Comparison of ENCODE assay signal across 25 cellular contexts in the genomic region with DNA sequence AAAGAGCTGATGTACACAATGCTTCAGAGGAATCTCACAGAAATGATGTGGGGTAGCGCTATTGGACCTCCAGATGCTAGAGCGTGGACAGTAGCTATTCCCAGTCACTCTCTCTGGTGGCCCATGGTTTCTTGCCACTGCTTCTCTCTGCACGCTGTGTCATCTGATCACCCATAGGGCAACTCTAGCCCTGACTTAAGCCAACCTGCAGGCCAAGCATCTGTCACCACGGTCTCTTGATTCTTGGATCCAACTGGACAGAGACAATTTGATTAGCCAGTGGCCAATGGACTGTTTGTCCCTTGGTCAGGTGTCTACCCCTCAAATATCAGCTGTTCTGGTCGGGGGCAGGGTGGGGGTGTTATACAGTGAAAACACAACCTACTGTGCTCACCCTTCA.
"Had no signal": no experiment of that assay in that cellular context is flagged by ENCODE, and none has a peak within 500 bp of the region (broad histone marks: within the 10 kb centered on the region; RNA-seq: fewer than 3 reads in every experiment).

No MANE protein-coding gene starts in this region.

- H3K27me3 ChIP-seq: adrenal gland had no signal

- H3K4me3 Mint-ChIP-seq: activated CD4-positive, alpha-beta memory T cell treated with anti-CD3 and anti-CD28 coated beads for 36 hours; activated CD4-positive, alpha-beta T cell treated with anti-CD3 and anti-CD28 coated beads, Interleukin-2, amount 10 ng/mL, durations not matched to agents 7 days and 5 days; activated naive CD4-positive, alpha-beta T cell treated with anti-CD3 and anti-CD28 coated beads for 36 hours; activated naive CD8-positive, alpha-beta T cell treated with anti-CD3 and anti-CD28 coated beads, Interleukin-2, amount 10 ng/mL, durations not matched to agents 7 days and 5 days; activated T-cell treated with anti-CD3 and anti-CD28 coated beads, Interleukin-2, amount 50 U/mL, for 4 hours had no signal

- H3K4me3 ChIP-seq: adrenal gland, SK-N-MC had no signal

- H3K9me3 ChIP-seq: adrenal gland had no signal

- FAIRE-seq: bronchial epithelial cell had no signal

- H3K27ac Mint-ChIP-seq: activated CD4-positive, alpha-beta memory T cell treated with anti-CD3 and anti-CD28 coated beads for 36 hours; activated CD4-positive, alpha-beta T cell treated with anti-CD3 and anti-CD28 coated beads, Interleukin-2, amount 10 ng/mL, durations not matched to agents 7 days and 5 days; activated naive CD4-positive, alpha-beta T cell treated with anti-CD3 and anti-CD28 coated beads for 36 hours had no signal

- H3K9me3 Mint-ChIP-seq: activated CD4-positive, alpha-beta memory T cell treated with anti-CD3 and anti-CD28 coated beads for 36 hours; activated CD4-positive, alpha-beta T cell treated with anti-CD3 and anti-CD28 coated beads, Interleukin-2, amount 10 ng/mL, durations not matched to agents 7 days and 5 days; activated naive CD4-positive, alpha-beta T cell treated with anti-CD3 and anti-CD28 coated beads for 36 hours; activated naive CD8-positive, alpha-beta T cell treated with anti-CD3 and anti-CD28 coated beads, Interleukin-2, amount 10 ng/mL, durations not matched to agents 7 days and 5 days; activated T-cell treated with anti-CD3 and anti-CD28 coated beads, Interleukin-2, amount 50 U/mL, for 4 hours had no signal

- H3K4me1 ChIP-seq: adrenal gland had no signal

- ATAC-seq: activated T-cell treated with anti-CD3 and anti-CD28 coated beads, Interleukin-2, amount 50 U/mL, for 4 hours had no signal

- H3K27ac ChIP-seq: adrenal gland, SK-N-MC, VCaP had no signal

- H3K36me3 ChIP-seq: adrenal gland had no signal

- H3K27me3 Mint-ChIP-seq: activated CD4-positive, alpha-beta memory T cell treated with anti-CD3 and anti-CD28 coated beads for 36 hours; activated CD4-positive, alpha-beta T cell treated with anti-CD3 and anti-CD28 coated beads, Interleukin-2, amount 10 ng/mL, durations not matched to agents 7 days and 5 days; activated naive CD8-positive, alpha-beta T cell treated with anti-CD3 and anti-CD28 coated beads, Interleukin-2, amount 10 ng/mL, durations not matched to agents 7 days and 5 days had no signal

- DNase-seq: activated CD4-positive, alpha-beta memory T cell treated with anti-CD3 and anti-CD28 coated beads for 36 hours; activated CD4-positive, alpha-beta T cell treated with anti-CD3 and anti-CD28 coated beads, Interleukin-2, amount 10 ng/mL, durations not matched to agents 7 days and 5 days; activated CD4-positive, CD25-positive, alpha-beta regulatory T cell; activated CD8-positive, alpha-beta memory T cell treated with anti-CD3 and anti-CD28 coated beads for 24 hours; activated effector memory CD4-positive, alpha-beta T cell treated with anti-CD3 and anti-CD28 coated beads, Interleukin-2, amount 50 U/mL, for 16 hours; activated naive CD4-positive, alpha-beta T cell treated with anti-CD3 and anti-CD28 coated beads for 36 hours; activated naive CD8-positive, alpha-beta T cell treated with anti-CD3 and anti-CD28 coated beads, Interleukin-2, amount 10 ng/mL, durations not matched to agents 7 days and 5 days; activated T-cell treated with anti-CD3 and anti-CD28 coated beads, Interleukin-2, amount 50 U/mL, for 4 hours; adrenal gland; anterior cingulate cortex; central memory CD4-positive, alpha-beta T cell; KG1; NCI-H1092; NCI-H1417; NCI-H1694; NCI-H2029; NCI-H2107; NCI-H2171 treated with DMSO at 0.1 percent for 48 hours; NCI-H226; NCI-H526; NCI-H774; T-helper 1 cell had no signal

- H3K4me1 Mint-ChIP-seq: activated CD4-positive, alpha-beta T cell treated with anti-CD3 and anti-CD28 coated beads, Interleukin-2, amount 10 ng/mL, durations not matched to agents 7 days and 5 days; activated naive CD8-positive, alpha-beta T cell treated with anti-CD3 and anti-CD28 coated beads, Interleukin-2, amount 10 ng/mL, durations not matched to agents 7 days and 5 days had no signal
